ENCODE assay signal across 15 cellular contexts in the genomic region with DNA sequence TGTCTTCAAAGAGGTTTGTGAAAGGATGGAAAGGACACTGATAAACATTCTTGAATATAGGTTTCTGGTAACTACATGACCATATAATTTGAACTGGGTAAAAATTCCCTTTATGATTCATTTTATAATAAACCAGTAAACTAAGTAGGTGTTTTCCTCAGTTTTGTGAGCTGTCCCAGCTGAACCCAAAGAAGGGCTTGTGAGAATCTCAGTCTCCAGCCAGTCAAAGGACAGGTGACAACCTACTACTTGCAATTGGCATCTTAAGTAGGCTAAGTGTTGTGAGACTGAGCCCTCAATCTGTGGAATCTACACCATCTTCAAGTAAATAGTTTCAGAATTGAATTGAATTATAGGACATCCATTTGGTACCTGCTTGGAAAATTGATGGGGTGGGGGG.
DNase-seq lines count a peak whose midpoint lies in the region; ATAC-seq and TF ChIP-seq lines count a peak whose summit lies in the region.
"Had no signal": no experiment of that assay in that cellular context is flagged by ENCODE, and none has a peak within 500 bp of the region (broad histone marks: within the 10 kb centered on the region; RNA-seq: fewer than 3 reads in every experiment).

No MANE protein-coding gene starts in this region.

- no peaks in the 10 kb centered on the region for H3K4me1 Mint-ChIP-seq in stimulated activated naive CD8-positive, alpha-beta T cell treated with anti-CD3 and anti-CD28 coated beads, Interleukin-15, amount 100 ng/mL, for 72 hours
- H3K4me1 Mint-ChIP-seq: CD4-positive, CD25-positive, alpha-beta regulatory T cell had no signal

- H3K27me3 Mint-ChIP-seq in stimulated activated naive CD8-positive, alpha-beta T cell treated with anti-CD3 and anti-CD28 coated beads, Interleukin-15, amount 100 ng/mL, for 72 hours, result no peaks in the 10 kb centered on the region
- H3K27me3 Mint-ChIP-seq: CD4-positive, CD25-positive, alpha-beta regulatory T cell had no signal

- DNase-seq in stimulated activated naive CD8-positive, alpha-beta T cell treated with anti-CD3 and anti-CD28 coated beads, Interleukin-15, amount 100 ng/mL, for 72 hours, result no peak
- DNase-seq in GM10266 (ENCODE audit: extremely low spot score), result no peak
- DNase-seq: Caco-2; CD4-positive, CD25-positive, alpha-beta regulatory T cell; CD8-positive, alpha-beta T cell; DMS153; DND-41; GOT3; H7; HCEC 1CT had no signal

- no peak for TF ChIP-seq CTCF in GM10266 (IDR thresholded peaks at IDR 0.05; ENCODE audit: control insufficient read depth, insufficient read depth, low read depth, missing control alignments)

- H3K27ac Mint-ChIP-seq in stimulated activated naive CD8-positive, alpha-beta T cell treated with anti-CD3 and anti-CD28 coated beads, Interleukin-15, amount 100 ng/mL, for 72 hours, result no peak overlapping the region
- H3K27ac Mint-ChIP-seq: CD4-positive, CD25-positive, alpha-beta regulatory T cell; CD8-positive, alpha-beta T cell had no signal

- peak; percentile 53 for ATAC-seq in GM19463 (IDR thresholded peaks at IDR 0.05; ENCODE audit: unreplicated experiment)
- peak; percentile 70 for ATAC-seq in HG02610 (IDR thresholded peaks at IDR 0.05; ENCODE audit: unreplicated experiment)
- ATAC-seq in HG03432 (IDR thresholded peaks at IDR 0.05; ENCODE audit: unreplicated experiment), result peak; percentile 40
- no peak for ATAC-seq in HG02852 (IDR thresholded peaks at IDR 0.05; ENCODE audit: unreplicated experiment)
- no peak for ATAC-seq in GM18867 (IDR thresholded peaks at IDR 0.05; ENCODE audit: unreplicated experiment)
- ATAC-seq in stimulated activated naive CD8-positive, alpha-beta T cell treated with anti-CD3 and anti-CD28 coated beads, Interleukin-15, amount 100 ng/mL, for 72 hours, result no peak
- ATAC-seq: CD8-positive, alpha-beta T cell had no signal

- H3K4me3 Mint-ChIP-seq in stimulated activated naive CD8-positive, alpha-beta T cell treated with anti-CD3 and anti-CD28 coated beads, Interleukin-15, amount 100 ng/mL, for 72 hours, result no peak overlapping the region
- H3K4me3 Mint-ChIP-seq: CD8-positive, alpha-beta T cell had no signal

- peaks cover 0 to 7% of the 10 kb centered on the region in 2 donors for H3K9me3 Mint-ChIP-seq in stimulated activated naive CD8-positive, alpha-beta T cell treated with anti-CD3 and anti-CD28 coated beads, Interleukin-15, amount 100 ng/mL, for 72 hours
- H3K9me3 Mint-ChIP-seq: CD8-positive, alpha-beta T cell had no signal

Comparison
In these comparisons a context has a peak if more than half of its experiments do, and no peak if none do; other contexts are left out.
1. ATAC-seq: peak in GM19463 (single experiment), HG02610 (single experiment) and HG03432 (single experiment); none in HG02852 (single experiment), GM18867 (single experiment) and stimulated activated naive CD8-positive, alpha-beta T cell treated with anti-CD3 and anti-CD28 coated beads, Interleukin-15, amount 100 ng/mL, for 72 hours (single experiment).